26 cellular contexts compared by ENCODE assay signal in the genomic region with DNA sequence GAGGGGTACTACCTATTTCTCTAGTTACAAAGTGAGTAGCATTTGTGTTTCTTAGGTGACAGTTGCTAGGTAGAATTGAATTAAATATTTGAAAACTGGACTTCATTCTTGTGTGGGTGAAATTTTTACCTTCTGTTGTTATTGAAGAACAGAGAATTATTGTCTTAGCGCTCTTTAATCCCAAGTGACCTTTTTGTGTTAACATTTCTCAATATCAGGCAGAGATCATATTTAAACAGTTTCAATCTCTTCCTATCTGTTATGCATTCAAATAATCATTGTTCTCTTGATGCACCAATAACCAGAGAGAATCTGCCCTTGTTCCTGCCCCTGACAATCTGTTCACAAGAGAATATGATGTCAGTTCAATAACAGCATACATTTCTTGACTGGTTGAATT. TPM values are rescaled to one million over a fixed set of nuclear protein-coding genes. Genes with fewer than 3 reads are reported as not detected.
DNase-seq lines count a peak whose midpoint lies in the region; ATAC-seq and TF ChIP-seq lines count a peak whose summit lies in the region.
"Had no signal": no experiment of that assay in that cellular context is flagged by ENCODE, and none has a peak within 500 bp of the region (broad histone marks: within the 10 kb centered on the region; RNA-seq: fewer than 3 reads in every experiment).

No MANE protein-coding gene starts in this region.

- no peak overlapping the region for H3K27ac ChIP-seq in CD8-positive, alpha-beta T cell (ENCODE audit: low read depth, low read length)
- H3K27ac ChIP-seq: 22Rv1, esophagus squamous epithelium, foreskin keratinocyte, heart left ventricle, suprapubic skin, WERI-Rb-1 had no signal

- no peak for ATAC-seq in activated CD4-positive, alpha-beta T cell treated with anti-CD3 and anti-CD28 coated beads for 36 hours
- ATAC-seq in CD8-positive, alpha-beta T cell = no peak
- ATAC-seq in central memory CD8-positive, alpha-beta T cell (replicated peaks; ENCODE audit: extremely low read depth, poor library complexity, severe bottlenecking) = no peak
- no peak for ATAC-seq in natural killer cell treated with Interleukin-12 subunit alpha and Interleukin-12 subunit beta and Interleukin-15 and Interleukin-18, amount 100 ng/mL, for 72 hours
- ATAC-seq in GM18867 (IDR thresholded peaks at IDR 0.05; ENCODE audit: unreplicated experiment) = no peak
- ATAC-seq: activated T-helper 17 cell treated with anti-CD3 and anti-CD28 coated beads, Interleukin-2, amount 50 U/mL, for 72 hours; foreskin keratinocyte; GM23338; heart left ventricle had no signal

- peaks cover 35% of the 10 kb centered on the region for H3K36me3 Mint-ChIP-seq in activated CD4-positive, alpha-beta T cell treated with anti-CD3 and anti-CD28 coated beads for 36 hours (ENCODE audit: low read depth)
- H3K36me3 Mint-ChIP-seq in CD8-positive, alpha-beta T cell = peaks cover 56% of the 10 kb centered on the region
- peaks cover 24% of the 10 kb centered on the region for H3K36me3 Mint-ChIP-seq in central memory CD8-positive, alpha-beta T cell (ENCODE audit: insufficient read depth)
- peaks cover 11% of the 10 kb centered on the region for H3K36me3 Mint-ChIP-seq in natural killer cell treated with Interleukin-12 subunit alpha and Interleukin-12 subunit beta and Interleukin-15 and Interleukin-18, amount 100 ng/mL, for 72 hours
- H3K36me3 Mint-ChIP-seq in HFFc6 (ENCODE audit: low read depth) = peaks cover 7% of the 10 kb centered on the region; the same call in 1 of the 2 replicates

- H3K27me3 Mint-ChIP-seq in activated CD4-positive, alpha-beta T cell treated with anti-CD3 and anti-CD28 coated beads for 36 hours = no peaks in the 10 kb centered on the region
- H3K27me3 Mint-ChIP-seq in CD8-positive, alpha-beta T cell (ENCODE audit: low read depth) = no peaks in the 10 kb centered on the region
- no peaks in the 10 kb centered on the region for H3K27me3 Mint-ChIP-seq in central memory CD8-positive, alpha-beta T cell
- H3K27me3 Mint-ChIP-seq in natural killer cell treated with Interleukin-12 subunit alpha and Interleukin-12 subunit beta and Interleukin-15 and Interleukin-18, amount 100 ng/mL, for 72 hours = no peaks in the 10 kb centered on the region
- H3K27me3 Mint-ChIP-seq in HFFc6 (ENCODE audit: insufficient read depth) = no peaks in the 10 kb centered on the region
- H3K27me3 Mint-ChIP-seq: activated CD4-positive, alpha-beta T cell treated with anti-CD3 and anti-CD28 coated beads, Interleukin-2, amount 10 ng/mL, durations not matched to agents 7 days and 5 days; activated T-helper 17 cell treated with anti-CD3 and anti-CD28 coated beads, Interleukin-2, amount 50 U/mL, for 72 hours had no signal

- CTCF ChIA-PET in activated CD4-positive, alpha-beta T cell treated with anti-CD3 and anti-CD28 coated beads for 36 hours (lab: Charles Lee) = no interaction called here
- CTCF ChIA-PET in CD8-positive, alpha-beta T cell (lab: Charles Lee) = no interaction called here

- no peak for TF ChIP-seq CTCF in CD8-positive, alpha-beta T cell (IDR thresholded peaks at IDR 0.05)
- TF ChIP-seq CTCF in HFFc6 (IDR thresholded peaks at IDR 0.05) = no peak

- H3K36me3 ChIP-seq in CD8-positive, alpha-beta T cell (ENCODE audit: insufficient read depth, low read length) = no peaks in the 10 kb centered on the region

- no peak overlapping the region for H3K4me3 Mint-ChIP-seq in activated CD4-positive, alpha-beta T cell treated with anti-CD3 and anti-CD28 coated beads for 36 hours
- H3K4me3 Mint-ChIP-seq in CD8-positive, alpha-beta T cell = no peak overlapping the region
- no peak overlapping the region for H3K4me3 Mint-ChIP-seq in central memory CD8-positive, alpha-beta T cell
- peak overlapping the region; percentile 33 for H3K4me3 Mint-ChIP-seq in natural killer cell treated with Interleukin-12 subunit alpha and Interleukin-12 subunit beta and Interleukin-15 and Interleukin-18, amount 100 ng/mL, for 72 hours
- H3K4me3 Mint-ChIP-seq in HFFc6 = no peak overlapping the region
- H3K4me3 Mint-ChIP-seq: activated CD4-positive, alpha-beta T cell treated with anti-CD3 and anti-CD28 coated beads, Interleukin-2, amount 10 ng/mL, durations not matched to agents 7 days and 5 days; activated T-helper 17 cell treated with anti-CD3 and anti-CD28 coated beads, Interleukin-2, amount 50 U/mL, for 72 hours; CD14-positive monocyte; GM23338 had no signal

- H3K9me3 ChIP-seq in CD8-positive, alpha-beta T cell (ENCODE audit: low read length) = no peaks in the 10 kb centered on the region
- H3K9me3 ChIP-seq: esophagus squamous epithelium, heart left ventricle, suprapubic skin had no signal

- H3K27ac Mint-ChIP-seq in activated CD4-positive, alpha-beta T cell treated with anti-CD3 and anti-CD28 coated beads for 36 hours = peak overlapping the region; percentile 22
- H3K27ac Mint-ChIP-seq in CD8-positive, alpha-beta T cell = peak overlapping the region; percentile 60
- H3K27ac Mint-ChIP-seq in central memory CD8-positive, alpha-beta T cell (ENCODE audit: low read depth) = peak overlapping the region; percentile 64
- H3K27ac Mint-ChIP-seq in natural killer cell treated with Interleukin-12 subunit alpha and Interleukin-12 subunit beta and Interleukin-15 and Interleukin-18, amount 100 ng/mL, for 72 hours = peak overlapping the region; percentile 48 to 83
- no peak overlapping the region for H3K27ac Mint-ChIP-seq in HFFc6
- H3K27ac Mint-ChIP-seq: activated CD4-positive, alpha-beta T cell treated with anti-CD3 and anti-CD28 coated beads, Interleukin-2, amount 10 ng/mL, durations not matched to agents 7 days and 5 days; activated T-helper 17 cell treated with anti-CD3 and anti-CD28 coated beads, Interleukin-2, amount 50 U/mL, for 72 hours; CD14-positive monocyte; GM23338 had no signal

- intact Hi-C loops in activated CD4-positive, alpha-beta T cell treated with anti-CD3 and anti-CD28 coated beads for 36 hours (cut with DNase I, micrococcal nuclease) = no loop called here
- intact Hi-C loops in CD8-positive, alpha-beta T cell (cut with DNase I, micrococcal nuclease) = no loop called here

- H3K4me1 Mint-ChIP-seq in activated CD4-positive, alpha-beta T cell treated with anti-CD3 and anti-CD28 coated beads for 36 hours = peaks cover 67% of the 10 kb centered on the region
- H3K4me1 Mint-ChIP-seq in CD8-positive, alpha-beta T cell (ENCODE audit: low read depth) = peaks cover 73% of the 10 kb centered on the region
- H3K4me1 Mint-ChIP-seq in central memory CD8-positive, alpha-beta T cell = peaks cover 65% of the 10 kb centered on the region
- peaks cover 55 to 58% of the 10 kb centered on the region in 2 donors for H3K4me1 Mint-ChIP-seq in natural killer cell treated with Interleukin-12 subunit alpha and Interleukin-12 subunit beta and Interleukin-15 and Interleukin-18, amount 100 ng/mL, for 72 hours (ENCODE audit: low read depth in 2 of 2)
- peaks cover 42% of the 10 kb centered on the region for H3K4me1 Mint-ChIP-seq in HFFc6 (ENCODE audit: low read depth)

- H3K4me3 ChIP-seq in CD8-positive, alpha-beta T cell (ENCODE audit: low read depth, low read length) = no peak overlapping the region
- H3K4me3 ChIP-seq: esophagus squamous epithelium, GM23338, heart left ventricle, suprapubic skin had no signal

- DNase-seq in activated CD4-positive, alpha-beta T cell treated with anti-CD3 and anti-CD28 coated beads for 36 hours = no peak
- no peak for DNase-seq in activated CD4-positive, alpha-beta T cell treated with anti-CD3 and anti-CD28 coated beads, Interleukin-2, amount 50 U/mL, for 48 hours
- no peak for DNase-seq in CD8-positive, alpha-beta T cell
- DNase-seq in central memory CD8-positive, alpha-beta T cell (ENCODE audit: low spot score in 2 of 2) = no peak
- no peak for DNase-seq in natural killer cell treated with Interleukin-12 subunit alpha and Interleukin-12 subunit beta and Interleukin-15 and Interleukin-18, amount 100 ng/mL, for 72 hours (ENCODE audit: low spot score)
- DNase-seq in AG20443 (ENCODE audit: low spot score) (no peak), HFFc6 (no peak)
- DNase-seq: activated CD4-positive, alpha-beta T cell treated with anti-CD3 and anti-CD28 coated beads, Interleukin-2, amount 10 ng/mL, durations not matched to agents 7 days and 5 days; caudate nucleus; esophagus squamous epithelium; foreskin keratinocyte; heart left ventricle; IMR-90; NCI-H146; NCI-H446; NCI-H82; stimulated activated CD4-positive, alpha-beta T cell treated with anti-CD3 and anti-CD28 coated beads, Interleukin-15, amount 100 ng/mL, for 24 hours; stimulated activated CD4-positive, alpha-beta T cell treated with anti-CD3 and anti-CD28 coated beads, Interleukin-4, amount 100 ng/mL, for 4 hours; T1000; WERI-Rb-1 had no signal

- H3K27me3 ChIP-seq in CD8-positive, alpha-beta T cell (ENCODE audit: insufficient read depth, low read length) = no peaks in the 10 kb centered on the region
- H3K27me3 ChIP-seq: esophagus squamous epithelium, foreskin keratinocyte, heart left ventricle, suprapubic skin had no signal

- POLR2A ChIA-PET in activated CD4-positive, alpha-beta T cell treated with anti-CD3 and anti-CD28 coated beads for 36 hours (lab: Charles Lee) = no interaction called here
- POLR2A ChIA-PET in CD8-positive, alpha-beta T cell (lab: Charles Lee) = no interaction called here

- no peaks in the 10 kb centered on the region for H3K9me3 Mint-ChIP-seq in activated CD4-positive, alpha-beta T cell treated with anti-CD3 and anti-CD28 coated beads for 36 hours (ENCODE audit: low read depth)
- no peaks in the 10 kb centered on the region for H3K9me3 Mint-ChIP-seq in CD8-positive, alpha-beta T cell
- H3K9me3 Mint-ChIP-seq in central memory CD8-positive, alpha-beta T cell = no peaks in the 10 kb centered on the region
- H3K9me3 Mint-ChIP-seq in natural killer cell treated with Interleukin-12 subunit alpha and Interleukin-12 subunit beta and Interleukin-15 and Interleukin-18, amount 100 ng/mL, for 72 hours = no peaks in the 10 kb centered on the region
- H3K9me3 Mint-ChIP-seq in HFFc6 = no peaks in the 10 kb centered on the region
- H3K9me3 Mint-ChIP-seq: activated T-helper 17 cell treated with anti-CD3 and anti-CD28 coated beads, Interleukin-2, amount 50 U/mL, for 72 hours; CD14-positive monocyte; GM23338 had no signal

- peaks cover 18% of the 10 kb centered on the region for H3K4me1 ChIP-seq in CD8-positive, alpha-beta T cell (ENCODE audit: insufficient read depth, low read length)

RNA-seq across cellular contexts. Expression of gene KMT2A, which starts 14.2 kb away (rescaled TPM):
- total RNA-seq in activated CD4-positive, alpha-beta T cell treated with anti-CD3 and anti-CD28 coated beads for 36 hours = 10 to 100 TPM; 64.1 to 67.1 TPM
- total RNA-seq in CD8-positive, alpha-beta T cell = 100 to 1,000 TPM; 127 to 136 TPM
- total RNA-seq in natural killer cell treated with Interleukin-12 subunit alpha and Interleukin-12 subunit beta and Interleukin-15 and Interleukin-18, amount 100 ng/mL, for 72 hours = 100 to 1,000 TPM; 145 to 202 TPM
- 10 to 100 TPM; 29.3 to 39.3 (median 34.4) TPM for total RNA-seq in HFFc6 (2021; fragmentation: NEBNext Ultra II Directional; extraction: Animal tissue kit (Norgen Biotek cat#: 25700))

RNA-seq across cellular contexts. Expression of gene ATP5MG, which starts 49.0 kb away (rescaled TPM):
- 100 to 1,000 TPM; 136 to 229 TPM for total RNA-seq in activated CD4-positive, alpha-beta T cell treated with anti-CD3 and anti-CD28 coated beads for 36 hours
- 100 to 1,000 TPM; 148 to 160 TPM for total RNA-seq in CD8-positive, alpha-beta T cell
- 100 to 1,000 TPM; 183 to 189 TPM for total RNA-seq in natural killer cell treated with Interleukin-12 subunit alpha and Interleukin-12 subunit beta and Interleukin-15 and Interleukin-18, amount 100 ng/mL, for 72 hours
- total RNA-seq in HFFc6 (2021; fragmentation: NEBNext Ultra II Directional; extraction: Animal tissue kit (Norgen Biotek cat#: 25700)) = 100 to 1,000 TPM; 196 to 275 (median 223) TPM
